ENCODE assay signal across 23 cellular contexts in the genomic region with DNA sequence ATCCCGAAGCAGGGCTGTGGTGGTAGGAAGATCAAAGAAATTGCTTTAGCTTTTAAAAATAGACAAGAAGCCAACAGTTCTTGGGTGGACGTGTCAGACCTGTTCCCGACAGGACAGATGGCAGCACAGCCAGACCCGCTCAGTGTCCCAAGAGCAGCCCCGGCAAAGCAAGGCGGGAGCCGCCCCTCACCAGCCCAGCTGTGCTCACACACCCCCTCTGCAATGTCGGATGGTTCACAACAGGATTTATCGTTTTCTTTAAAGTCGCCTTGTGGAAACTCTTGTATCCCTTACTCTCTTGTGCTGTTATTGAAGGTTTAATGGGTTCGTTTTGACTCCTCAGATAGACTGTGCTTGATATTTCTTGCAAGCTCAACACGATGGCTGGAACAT.
DNase-seq lines count a peak whose midpoint lies in the region; ATAC-seq and TF ChIP-seq lines count a peak whose summit lies in the region.
"Had no signal": no experiment of that assay in that cellular context is flagged by ENCODE, and none has a peak within 500 bp of the region (broad histone marks: within the 10 kb centered on the region; RNA-seq: fewer than 3 reads in every experiment).

No MANE protein-coding gene starts in this region.

- no peak overlapping the region for H2BK15ac ChIP-seq in mesenchymal stem cell (ENCODE audit: low read depth, poor library complexity, severe bottlenecking)

- H3K4me3 ChIP-seq in colonic mucosa (no peak overlapping the region), mesenchymal stem cell (ENCODE audit: insufficient read depth in 1 of 2, low read depth in 1 of 2, low read length in 2 of 2) (no peak overlapping the region), aorta (ENCODE audit: low read length in 2 of 2) (no peak overlapping the region)
- H3K4me3 ChIP-seq: SK-N-MC, spleen, upper lobe of right lung had no signal

- H3K4me1 ChIP-seq in colonic mucosa (no peaks in the 10 kb centered on the region), mesenchymal stem cell (ENCODE audit: control insufficient read depth, insufficient read depth, low read depth, low read length) (no peaks in the 10 kb centered on the region), aorta (ENCODE audit: control insufficient read depth in 1 of 2, insufficient read depth in 2 of 2, low read length in 2 of 2) (no peaks in the 10 kb centered on the region)
- H3K4me1 ChIP-seq: spleen, upper lobe of right lung had no signal

- no peak overlapping the region for H3K14ac ChIP-seq in mesenchymal stem cell (ENCODE audit: low read length in 2 of 2)

- 76% methylated on average over 12 of the region's 12 CpGs for WGBS in mesenchymal stem cell
- 83 to 89% methylated on average over 12 of the region's 12 CpGs for WGBS in aorta, 2 donors

- H2BK5ac ChIP-seq in mesenchymal stem cell (ENCODE audit: low read depth, low read length, poor library complexity, severe bottlenecking) = no peak overlapping the region

- no peak overlapping the region for H2BK12ac ChIP-seq in mesenchymal stem cell (ENCODE audit: low read length in 2 of 2)

- H3K9ac ChIP-seq in colonic mucosa (ENCODE audit: low read depth in 2 of 2, low read length in 2 of 2) (no peak overlapping the region), mesenchymal stem cell (ENCODE audit: low read length) (peak overlapping the region; percentile 60)

- ATAC-seq in sciatic nerve (peak; percentile 47), aorta (ENCODE audit: low FRiP score) (peak; percentile 65), left lobe of liver (no peak), GM19397 (IDR thresholded peaks at IDR 0.05; ENCODE audit: unreplicated experiment) (no peak)
- ATAC-seq: activated CD8-positive, alpha-beta T cell treated with anti-CD3 and anti-CD28 coated beads for 36 hours; upper lobe of right lung had no signal

- H3K23ac ChIP-seq in mesenchymal stem cell (ENCODE audit: low read length in 2 of 2) = no peak overlapping the region

- H3K27ac ChIP-seq in colonic mucosa (peak overlapping the region; percentile 18), mesenchymal stem cell (ENCODE audit: low read length, poor library complexity, severe bottlenecking) (no peak overlapping the region), aorta (ENCODE audit: low read depth in 1 of 2, low read length in 2 of 2) (no peak overlapping the region)
- H3K27ac ChIP-seq: RWPE1, SK-N-MC, upper lobe of right lung had no signal

- H4K91ac ChIP-seq in mesenchymal stem cell (ENCODE audit: low read length) = no peak overlapping the region

- H3K4me2 ChIP-seq in mesenchymal stem cell (ENCODE audit: low read length, poor library complexity, severe bottlenecking) = no peak overlapping the region

- H3K27me3 ChIP-seq in colonic mucosa (no peaks in the 10 kb centered on the region), mesenchymal stem cell (ENCODE audit: control insufficient read depth in 1 of 2, insufficient read depth in 1 of 2, low read length in 2 of 2) (no peaks in the 10 kb centered on the region), aorta (ENCODE audit: control insufficient read depth in 1 of 2, insufficient read depth in 2 of 2, low read length in 1 of 2) (no peaks in the 10 kb centered on the region)

- no peak overlapping the region for H2AK5ac ChIP-seq in mesenchymal stem cell (ENCODE audit: low read length, severe bottlenecking)

- DNase-seq in colonic mucosa (no peak), mesenchymal stem cell (no peak), sciatic nerve (ENCODE audit: low spot score) (no peak), aorta (no peak), left lobe of liver (ENCODE audit: low spot score) (no peak), glomerular visceral epithelial cell (ENCODE audit: extremely low spot score) (no peak)
- DNase-seq: activated CD4-positive, alpha-beta T cell treated with anti-CD3 and anti-CD28 coated beads for 1 hour; activated CD8-positive, alpha-beta T cell treated with anti-CD3 and anti-CD28 coated beads for 36 hours; activated naive CD8-positive, alpha-beta T cell treated with anti-CD3 and anti-CD28 coated beads for 36 hours; central memory CD4-positive, alpha-beta T cell; dermis blood vessel endothelial cell; Kasumi-1; midbrain; MV-4-11; NCI-H1436 treated with DMSO at 0.1 percent for 48 hours; NCI-H345; NCI-H748 treated with DMSO at 0.1 percent for 48 hours; spleen; substantia nigra; upper lobe of right lung had no signal

- H2BK120ac ChIP-seq in mesenchymal stem cell (ENCODE audit: low read depth, low read length) = no peak overlapping the region

- H3K36me3 ChIP-seq in colonic mucosa (no peaks in the 10 kb centered on the region), mesenchymal stem cell (ENCODE audit: control insufficient read depth in 1 of 2, insufficient read depth in 2 of 2, low read depth in 1 of 2, low read length in 2 of 2) (no peaks in the 10 kb centered on the region), aorta (ENCODE audit: control insufficient read depth in 1 of 2, insufficient read depth in 2 of 2, low read length in 1 of 2) (no peaks in the 10 kb centered on the region)
- H3K36me3 ChIP-seq: spleen, upper lobe of right lung had no signal

- H3K9me3 ChIP-seq in colonic mucosa (no peaks in the 10 kb centered on the region), mesenchymal stem cell (ENCODE audit: control insufficient read depth, low read length) (no peaks in the 10 kb centered on the region), aorta (ENCODE audit: control insufficient read depth, low read length) (no peaks in the 10 kb centered on the region)
- H3K9me3 ChIP-seq: spleen, upper lobe of right lung had no signal

- H3K18ac ChIP-seq in mesenchymal stem cell (ENCODE audit: low read depth in 1 of 2, low read length in 2 of 2) = no peak overlapping the region

- H3K4ac ChIP-seq in mesenchymal stem cell (ENCODE audit: low read depth in 1 of 2, low read length in 2 of 2) = no peak overlapping the region

- H2AFZ ChIP-seq in mesenchymal stem cell (ENCODE audit: low read depth, low read length) = no peak overlapping the region

- intact Hi-C loops in colonic mucosa (cut with DNase I) (no loop called here), sciatic nerve (cut with DNase I) (no loop called here), aorta (cut with DNase I) (loop anchor here in 1 of 2 donors (10.0 kb wide), 2 partner anchors 294 to 564 kb away; no protein-coding TSS in a partner anchor)

- TF ChIP-seq CTCF in colonic mucosa (IDR thresholded peaks at IDR 0.05) = no peak

- no peak overlapping the region for H4K8ac ChIP-seq in mesenchymal stem cell (ENCODE audit: low read length)

- no peaks in the 10 kb centered on the region for H3K79me1 ChIP-seq in mesenchymal stem cell (replicated peaks; ENCODE audit: low read length, poor library complexity, severe bottlenecking)

Comparison
In these comparisons a context has a peak if more than half of its experiments do, and no peak if none do; other contexts are left out.
1. ATAC-seq: peak in sciatic nerve (single experiment) and aorta (single experiment); none in left lobe of liver (single experiment) and GM19397 (single experiment).